Comparison of ENCODE assay signal across 11 cellular contexts in the genomic region with DNA sequence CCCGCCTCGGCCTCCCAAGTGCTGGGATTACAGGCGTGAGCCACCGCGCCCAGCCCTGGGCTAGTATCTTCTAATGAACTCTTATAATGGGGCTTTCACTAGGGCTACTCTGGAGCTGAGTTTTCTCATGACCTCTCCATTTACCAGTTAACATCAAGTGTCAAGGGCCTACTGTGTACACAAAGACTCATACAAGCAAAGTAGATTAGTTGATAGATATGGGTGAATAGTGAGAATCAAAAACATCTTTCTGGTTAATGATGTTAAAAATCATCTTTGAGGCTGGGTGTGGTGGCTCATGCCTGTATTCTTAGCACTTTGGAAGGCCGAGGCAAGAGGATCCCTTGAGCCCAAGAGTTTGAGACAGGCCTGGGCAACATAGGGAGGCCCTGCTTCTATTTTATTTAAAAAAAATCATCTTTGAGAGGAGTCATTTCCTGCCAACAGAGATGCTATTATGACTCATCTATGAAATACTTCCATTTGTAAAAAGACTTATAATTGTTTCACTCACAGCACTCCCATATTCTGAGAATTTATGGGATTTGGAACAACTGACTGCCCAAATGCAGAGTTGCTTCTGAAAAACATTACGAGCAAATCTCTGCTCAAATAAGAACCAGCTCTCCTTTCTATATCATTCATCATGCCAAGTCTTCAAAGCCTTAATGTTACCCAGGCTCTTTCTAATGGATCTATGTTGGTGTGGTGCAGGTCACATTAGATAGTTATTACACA. TPM values are rescaled to one million over a fixed set of nuclear protein-coding genes. Genes with fewer than 3 reads are reported as not detected.
DNase-seq lines count a peak whose midpoint lies in the region; TF ChIP-seq lines count a peak whose summit lies in the region.
"Had no signal": no experiment of that assay in that cellular context is flagged by ENCODE, and none has a peak within 500 bp of the region (broad histone marks: within the 10 kb centered on the region; RNA-seq: fewer than 3 reads in every experiment).

No MANE protein-coding gene starts in this region.

- no peak overlapping the region for H3K4me2 ChIP-seq in hepatocyte

- H3K27me3 Mint-ChIP-seq in activated naive CD8-positive, alpha-beta T cell treated with anti-CD3 and anti-CD28 coated beads for 36 hours, result no peaks in the 10 kb centered on the region

- intact Hi-C loops in cardiac septum (cut with DNase I), result no loop called here

- H3K36me3 ChIP-seq in hepatocyte (replicated peaks; ENCODE audit: insufficient read depth, low read depth), result no peaks in the 10 kb centered on the region

- H3K9me2 ChIP-seq in hepatocyte (replicated peaks; ENCODE audit: insufficient read depth), result no peaks in the 10 kb centered on the region

- H2AFZ ChIP-seq in hepatocyte, result no peak overlapping the region

- no peak overlapping the region for H3K4me3 ChIP-seq in hepatocyte

- H3K79me2 ChIP-seq in hepatocyte, result no peaks in the 10 kb centered on the region

- H3K4me1 ChIP-seq in hepatocyte (ENCODE audit: insufficient read depth), result peaks cover 10% of the 10 kb centered on the region

- no peaks in the 10 kb centered on the region for H3K27me3 ChIP-seq in hepatocyte

- no peaks in the 10 kb centered on the region for H3K36me3 Mint-ChIP-seq in activated naive CD8-positive, alpha-beta T cell treated with anti-CD3 and anti-CD28 coated beads for 36 hours

- H3K4me3 Mint-ChIP-seq in activated naive CD8-positive, alpha-beta T cell treated with anti-CD3 and anti-CD28 coated beads for 36 hours, result no peak overlapping the region

- 94% methylated on average over 7 of the region's 7 CpGs for WGBS in hepatocyte (ENCODE audit: low lambda C conversion rate, missing lambda C conversion rate)

- no peaks in the 10 kb centered on the region for H4K20me1 ChIP-seq in hepatocyte (ENCODE audit: insufficient read depth, poor library complexity, severe bottlenecking)

- H3K27ac Mint-ChIP-seq in activated naive CD8-positive, alpha-beta T cell treated with anti-CD3 and anti-CD28 coated beads for 36 hours, result peak overlapping the region; percentile 2

- no peaks in the 10 kb centered on the region for H3K9me3 Mint-ChIP-seq in activated naive CD8-positive, alpha-beta T cell treated with anti-CD3 and anti-CD28 coated beads for 36 hours

- no peak for TF ChIP-seq CTCF in hepatocyte (IDR thresholded peaks at IDR 0.05; ENCODE audit: poor library complexity)

- H3K27ac ChIP-seq in hepatocyte, result peak overlapping the region; percentile 90

- H3K9me3 ChIP-seq in hepatocyte (ENCODE audit: low read depth), result no peaks in the 10 kb centered on the region

- peaks cover 7% of the 10 kb centered on the region for H3K4me1 Mint-ChIP-seq in activated naive CD8-positive, alpha-beta T cell treated with anti-CD3 and anti-CD28 coated beads for 36 hours

- peak; percentile 87 for DNase-seq in A172 (ENCODE audit: low spot score)
- DNase-seq in H4 (ENCODE audit: low spot score), result peak; percentile 19
- no peak for DNase-seq in activated naive CD8-positive, alpha-beta T cell treated with anti-CD3 and anti-CD28 coated beads for 36 hours
- DNase-seq in hepatocyte (ENCODE audit: low spot score), result no peak
- no peak for DNase-seq in stimulated activated CD4-positive, alpha-beta T cell treated with anti-CD3 and anti-CD28 coated beads, Interleukin-4, amount 100 ng/mL, for 4 hours
- DNase-seq in midbrain (lab: John Stamatoyannopoulos, UW), result no peak
- DNase-seq in cardiac septum (ENCODE audit: low spot score), result no peak
- no peak for DNase-seq in NCI-H1694 treated with DMSO at 0.1 percent for 48 hours (lab: John Stamatoyannopoulos, UW)
- DNase-seq: activated CD4-positive, alpha-beta T cell treated with anti-CD3 and anti-CD28 coated beads, Interleukin-2, amount 50 U/mL, for 48 hours; kidney had no signal

RNA-seq across cellular contexts. Expression of a gene that starts 57.0 kb away (rescaled TPM):
- not detected in 2 replicates for total RNA-seq in A172 (2014; rRNA removed; shearing (Covaris generic))
- total RNA-seq in H4 (2014; rRNA removed; shearing (Covaris generic)), result not detected in 2 replicates
- total RNA-seq in activated naive CD8-positive, alpha-beta T cell treated with anti-CD3 and anti-CD28 coated beads for 36 hours, result not detected
- total RNA-seq in hepatocyte (0.20 and 0.47 TPM in 2 replicates), cardiac septum (not detected)
- 0.57 and 1.1 TPM in 2 replicates for polyA plus RNA-seq in hepatocyte
- total RNA-seq: cerebellum, kidney had no signal

Comparison
In these comparisons a context has a peak if more than half of its experiments do, and no peak if none do; other contexts are left out.
1. DNase-seq: peak in A172 (single experiment) and H4 (single experiment); none in activated naive CD8-positive, alpha-beta T cell treated with anti-CD3 and anti-CD28 coated beads for 36 hours (single experiment), hepatocyte (single experiment), stimulated activated CD4-positive, alpha-beta T cell treated with anti-CD3 and anti-CD28 coated beads, Interleukin-4, amount 100 ng/mL, for 4 hours (0 of 2), midbrain (single experiment), cardiac septum (single experiment) and NCI-H1694 treated with DMSO at 0.1 percent for 48 hours (single experiment).